In genomic region chr4:92277057-92277881, GRCh38 we compare ENCODE assay signal across 8 cellular contexts. TPM values are rescaled to one million over a fixed set of nuclear protein-coding genes. Genes with fewer than 3 reads are reported as not detected.
"Had no signal": no experiment of that assay in that cellular context is flagged by ENCODE, and none has a peak within 500 bp of the region (broad histone marks: within the 10 kb centered on the region; RNA-seq: fewer than 3 reads in every experiment).

No MANE protein-coding gene starts in this region.

RNA-seq across cellular contexts. Expression of gene GRID2, which starts 26.5 kb away (rescaled TPM):
- total RNA-seq: left lobe of liver; lung microvascular endothelial cell; naive thymus-derived CD8-positive, alpha-beta T cell; osteocyte; psoas muscle; subcutaneous adipose tissue; suprapubic skin had no signal
- polyA plus RNA-seq: keratinocyte; naive thymus-derived CD8-positive, alpha-beta T cell; psoas muscle had no signal
